ENCODE assay signal across 1 cellular context in the genomic region with DNA sequence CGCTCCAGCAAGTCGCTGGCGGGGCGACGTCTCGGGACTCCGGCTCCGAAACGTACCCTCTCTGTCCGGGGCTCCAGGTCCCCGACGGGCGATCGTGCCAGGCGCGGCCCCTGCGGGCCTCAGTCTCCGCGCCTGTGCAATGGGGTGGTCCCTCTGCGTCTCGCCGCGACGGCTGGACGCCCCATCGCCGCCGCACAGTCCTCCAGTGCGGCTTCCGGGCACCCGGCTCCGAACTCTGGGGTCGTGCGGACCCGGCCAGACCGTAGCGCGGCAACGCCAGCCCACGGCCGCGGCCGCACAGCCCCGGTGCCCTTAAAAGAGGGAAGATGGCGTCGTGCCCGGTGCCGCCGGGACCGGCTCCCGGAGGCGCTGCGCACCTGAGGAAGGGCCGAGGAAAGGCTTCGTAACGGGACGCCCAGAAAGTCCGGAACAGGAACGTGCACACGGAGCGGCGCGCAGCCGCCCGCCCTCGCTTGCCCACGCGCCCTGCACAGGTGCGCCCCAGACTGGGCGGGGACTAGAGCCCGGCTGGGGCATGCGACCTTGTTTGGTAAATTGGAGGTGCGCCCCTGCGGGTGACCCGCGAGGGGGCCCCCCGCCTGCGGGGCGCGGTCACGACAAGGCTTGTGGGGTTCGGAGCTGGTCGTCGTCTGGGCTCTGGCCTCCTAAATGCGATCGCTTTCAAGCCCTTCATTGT.
TF ChIP-seq lines count a peak whose summit lies in the region.

No MANE protein-coding gene starts in this region.

TF ChIP-seq in K562, 482 proteins besides CTCF, POLR2A, EP300 and RAD21 (continued from another document):
- TF ChIP-seq CHD7 (IDR thresholded peaks at IDR 0.05; ENCODE audit: low read depth, low read length) (no peak), BHLHE40 (IDR thresholded peaks at IDR 0.05; ENCODE audit: low read length) (no peak)
